In the genomic region with DNA sequence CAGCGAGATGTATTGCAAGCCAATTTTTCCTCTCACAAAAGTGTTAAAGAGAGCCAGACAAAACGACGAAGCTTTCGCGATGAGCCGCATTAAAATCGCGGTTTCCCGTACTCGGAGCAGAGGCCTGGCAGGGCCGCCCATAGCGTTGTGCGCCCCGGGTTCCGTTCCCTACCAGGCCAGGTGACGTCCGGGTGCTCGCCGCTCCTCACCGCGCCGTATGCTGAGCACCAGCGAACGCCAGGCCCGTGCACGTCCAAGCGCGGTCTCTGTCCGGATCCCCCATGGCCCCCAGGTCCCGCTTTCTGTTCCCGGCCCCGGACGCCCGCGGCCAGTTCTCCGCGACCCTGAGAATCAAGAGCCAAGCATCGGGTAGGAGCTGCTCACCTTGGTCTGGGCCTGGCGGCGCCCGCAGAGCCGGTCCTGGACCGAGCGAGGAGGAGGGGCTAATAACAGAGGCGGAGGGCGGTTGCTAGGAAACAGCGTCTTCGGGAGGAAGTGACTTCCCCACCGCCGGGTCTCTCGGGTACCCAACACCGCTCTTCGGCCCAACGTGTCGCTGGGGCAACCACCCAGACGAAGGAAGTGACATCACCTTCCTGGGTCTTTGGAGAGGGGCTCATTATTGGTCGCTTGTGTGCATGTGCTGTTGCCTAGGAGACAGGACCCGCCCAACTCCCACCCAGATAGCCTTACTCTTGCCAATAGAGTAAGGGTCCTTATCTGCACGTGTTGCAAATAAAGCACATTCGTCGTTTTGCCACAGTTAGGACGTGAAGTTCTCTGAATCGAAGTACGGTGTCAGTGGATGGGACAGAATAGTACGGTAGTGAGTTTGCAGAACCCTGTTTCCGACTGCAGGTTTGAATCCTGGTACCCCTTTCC, we compare ENCODE assay signal across 8 cellular contexts. TPM values are rescaled to one million over a fixed set of nuclear protein-coding genes. Genes with fewer than 3 reads are reported as not detected.
A peak's percentile ranks its signal among the peaks of the same experiment; 100 is the strongest.
DNase-seq lines count a peak whose midpoint lies in the region; ATAC-seq and TF ChIP-seq lines count a peak whose summit lies in the region.

MAP9 (minus strand) TSS at position 579 of the 882 bp plus-strand sequence. CDS start 1,115 bp downstream, outside the sequence.

- H3K4me1 Mint-ChIP-seq in CD4-positive, alpha-beta T cell (ENCODE audit: low read depth) = peaks cover 22% of the 10 kb centered on the region
- peaks cover 8% of the 10 kb centered on the region for H3K4me1 Mint-ChIP-seq in stimulated activated naive CD8-positive, alpha-beta T cell treated with anti-CD3 and anti-CD28 coated beads, Interleukin-15, amount 100 ng/mL, for 72 hours

- H3K36me3 ChIP-seq in PC-9 (ENCODE audit: low read depth) = no peaks in the 10 kb centered on the region
- no peaks in the 10 kb centered on the region for H3K36me3 ChIP-seq in neural cell (ENCODE audit: insufficient read depth, low read length)

- H3K4me3 ChIP-seq in PC-9 = peak within 1 kb of the TSS; percentile 62
- H3K4me3 ChIP-seq in fibroblast of the aortic adventitia (ENCODE audit: low read depth, low read length) = peak within 1 kb of the TSS; percentile 79
- H3K4me3 ChIP-seq in neural cell (ENCODE audit: low read length) = peak within 1 kb of the TSS; percentile 86

- H3K36me3 Mint-ChIP-seq in CD4-positive, alpha-beta T cell (ENCODE audit: low read depth) = peaks cover 14% of the 10 kb centered on the region

- no peaks in the 10 kb centered on the region for H3K9me3 ChIP-seq in CD4-positive, alpha-beta T cell (ENCODE audit: control insufficient read depth, low read length)
- no peaks in the 10 kb centered on the region for H3K9me3 ChIP-seq in PC-9 (ENCODE audit: insufficient read depth, low read depth)
- H3K9me3 ChIP-seq in neural cell (ENCODE audit: low read length) = no peaks in the 10 kb centered on the region

- no peak for TF ChIP-seq RAD21 in neural cell (conservative IDR thresholded peaks at IDR 0.05)

- H3K4me1 ChIP-seq in PC-9 (replicated peaks; ENCODE audit: insufficient read depth) = peaks cover 10% of the 10 kb centered on the region; the same call in 1 of the 2 replicates

- peak within 1 kb of the TSS; percentile 88 for H3K27ac Mint-ChIP-seq in CD4-positive, alpha-beta T cell
- H3K27ac Mint-ChIP-seq in stimulated activated naive CD8-positive, alpha-beta T cell treated with anti-CD3 and anti-CD28 coated beads, Interleukin-15, amount 100 ng/mL, for 72 hours = peak within 1 kb of the TSS; percentile 96

- H3F3A ChIP-seq in PC-9 (ENCODE audit: insufficient read depth, low read depth) (no peaks in the 10 kb centered on the region; the same call in 1 of the 2 replicates), neural cell (ENCODE audit: insufficient read depth, low read length, poor library complexity, severe bottlenecking) (peaks cover 4% of the 10 kb centered on the region)

- no peaks in the 10 kb centered on the region for H3K9me3 Mint-ChIP-seq in CD4-positive, alpha-beta T cell
- no peaks in the 10 kb centered on the region for H3K9me3 Mint-ChIP-seq in stimulated activated naive CD8-positive, alpha-beta T cell treated with anti-CD3 and anti-CD28 coated beads, Interleukin-15, amount 100 ng/mL, for 72 hours

- H3K9me2 ChIP-seq in PC-9 (ENCODE audit: insufficient read depth) (no peaks in the 10 kb centered on the region), neural cell (ENCODE audit: insufficient read depth, low read length) (no peaks in the 10 kb centered on the region)

- peak; percentile 76 to 92 (median 82) for DNase-seq in CD4-positive, alpha-beta T cell
- DNase-seq in HK-2 (ENCODE audit: unreplicated experiment) = peak; percentile 91
- peak; percentile 59 to 85 for DNase-seq in PC-9
- DNase-seq in activated T-helper 9 cell treated with anti-CD3 and anti-CD28 coated beads, Interleukin-2, amount 50 U/mL, for 16 hours (ENCODE audit: low read depth) = peak; percentile 79
- DNase-seq in fibroblast of the aortic adventitia (ENCODE audit: low read depth) = peak; percentile 93
- DNase-seq in stimulated activated naive CD8-positive, alpha-beta T cell treated with anti-CD3 and anti-CD28 coated beads, Interleukin-15, amount 100 ng/mL, for 72 hours = peak; percentile 87 to 95

- H3K9ac ChIP-seq in neural cell (ENCODE audit: low read length) = peak within 1 kb of the TSS; percentile 87

- no peak for TF ChIP-seq CTCF in CD4-positive, alpha-beta T cell (IDR thresholded peaks at IDR 0.05)
- TF ChIP-seq CTCF in PC-9 (conservative IDR thresholded peaks at IDR 0.05) (no peak), fibroblast of the aortic adventitia (IDR thresholded peaks at IDR 0.05; ENCODE audit: insufficient read depth, low read length) (no peak), neural cell (IDR thresholded peaks at IDR 0.05; ENCODE audit: poor library complexity, severe bottlenecking) (no peak)

- peak; percentile 84 for TF ChIP-seq EP300 in neural cell (conservative IDR thresholded peaks at IDR 0.05; ENCODE audit: poor library complexity, severe bottlenecking)

- H3K27me3 Mint-ChIP-seq in CD4-positive, alpha-beta T cell = no peaks in the 10 kb centered on the region
- H3K27me3 Mint-ChIP-seq in stimulated activated naive CD8-positive, alpha-beta T cell treated with anti-CD3 and anti-CD28 coated beads, Interleukin-15, amount 100 ng/mL, for 72 hours = no peaks in the 10 kb centered on the region

- intact Hi-C loops in CD4-positive, alpha-beta T cell (cut with DNase I, micrococcal nuclease) = loop anchor here (10.0 kb wide), 2 partner anchors 572 to 578 kb away; partner anchors contain the start of gene CTSO (in 1 of the 2)
- intact Hi-C loops in PC-9 (cut with micrococcal nuclease; ENCODE audit: unreplicated experiment) = loop anchor here (10.0 kb wide), 1 partner anchor 822 kb away; the partner anchor contains the start of gene PLRG1

- H2AFZ ChIP-seq in PC-9 (peak within 1 kb of the TSS; percentile 71), neural cell (ENCODE audit: low read depth, low read length) (peak within 1 kb of the TSS; percentile 57)

- peak within 1 kb of the TSS; percentile 62 for H3K27ac ChIP-seq in CD4-positive, alpha-beta T cell (ENCODE audit: low read depth, low read length)
- H3K27ac ChIP-seq in PC-9 = no peak within 1 kb of the TSS
- peak within 1 kb of the TSS; percentile 88 for H3K27ac ChIP-seq in neural cell (ENCODE audit: low read length)

- H3K27me3 ChIP-seq in CD4-positive, alpha-beta T cell (ENCODE audit: control insufficient read depth, insufficient read depth, low read length) = no peaks in the 10 kb centered on the region
- H3K27me3 ChIP-seq in PC-9 (ENCODE audit: insufficient read depth, low read depth) (no peaks in the 10 kb centered on the region), neural cell (ENCODE audit: insufficient read depth, low read depth, low read length) (no peaks in the 10 kb centered on the region)

- peak; percentile 88 for ATAC-seq in CD4-positive, alpha-beta T cell (ENCODE audit: poor library complexity)
- peak; percentile 97 for ATAC-seq in GM19463 (IDR thresholded peaks at IDR 0.05; ENCODE audit: unreplicated experiment)
- peak; percentile 96 for ATAC-seq in stimulated activated naive CD8-positive, alpha-beta T cell treated with anti-CD3 and anti-CD28 coated beads, Interleukin-15, amount 100 ng/mL, for 72 hours

- peak within 1 kb of the TSS; percentile 86 for H3K4me3 Mint-ChIP-seq in CD4-positive, alpha-beta T cell
- peak within 1 kb of the TSS; percentile 89 to 96 for H3K4me3 Mint-ChIP-seq in stimulated activated naive CD8-positive, alpha-beta T cell treated with anti-CD3 and anti-CD28 coated beads, Interleukin-15, amount 100 ng/mL, for 72 hours

- H3K4me2 ChIP-seq in PC-9 (peak within 1 kb of the TSS; percentile 82), neural cell (ENCODE audit: low read length) (peak within 1 kb of the TSS; percentile 97)

- CTCF ChIA-PET in CD4-positive, alpha-beta T cell (lab: Charles Lee) = interaction anchor here (1.3 kb wide), 1 partner anchor 824 kb away, joined by 4 read pairs; no protein-coding TSS in a partner anchor
- CTCF ChIA-PET in PC-9 (lab: Charles Lee) = interaction anchor here (0.6 kb wide), 1 partner anchor 60 kb away, joined by 4 read pairs; no protein-coding TSS in a partner anchor

- no peaks in the 10 kb centered on the region for H4K20me1 ChIP-seq in PC-9 (ENCODE audit: insufficient read depth)
- H4K20me1 ChIP-seq in neural cell (ENCODE audit: insufficient read depth) = no peaks in the 10 kb centered on the region

- POLR2A ChIA-PET in CD4-positive, alpha-beta T cell (lab: Charles Lee) = interaction anchor here (1.2 to 1.7 kb wide), 3 partner anchors 16 to 826 kb away, joined by 3 to 10 read pairs (median 5); partner anchors contain the start of gene PLRG1
- POLR2A ChIA-PET in PC-9 (lab: Charles Lee; ENCODE audit: unreplicated experiment) = no interaction called here

- H3K79me2 ChIP-seq in PC-9 (ENCODE audit: low read depth) (no peaks in the 10 kb centered on the region), neural cell (replicated peaks; ENCODE audit: insufficient read depth, low read length) (peaks cover 20% of the 10 kb centered on the region)

- BruUV-seq in PC-9 (replicated peaks; lab: Mats Ljungman, UMichigan) = TSS peak; percentile 37

TF ChIP-seq in neural cell, 6 proteins besides CTCF, POLR2A, EP300 and RAD21 (continues in another document):
- peak; percentile 93 for TF ChIP-seq POLR2AphosphoS5 (IDR thresholded peaks at IDR 0.05)
- TF ChIP-seq MXI1 (conservative IDR thresholded peaks at IDR 0.05; ENCODE audit: poor library complexity, severe bottlenecking) = peak; percentile 90

RNA-seq across cellular contexts. Expression of gene MAP9, which starts in this region (rescaled TPM):
- total RNA-seq in CD4-positive, alpha-beta T cell = 10 to 100 TPM; 15.5 to 16.5 TPM
- total RNA-seq in PC-9 (2021) (9.7 and 11.0 TPM in 2 replicates), fibroblast of the aortic adventitia (ENCODE audit: low replicate concordance) (6.5 and 19.0 TPM in 2 replicates)
- 32.9 and 36.0 TPM in 2 replicates for polyA plus RNA-seq in neural cell
- polyA minus RNA-seq in neural cell = 105 and 116 TPM in 2 replicates
